In the genomic region with DNA sequence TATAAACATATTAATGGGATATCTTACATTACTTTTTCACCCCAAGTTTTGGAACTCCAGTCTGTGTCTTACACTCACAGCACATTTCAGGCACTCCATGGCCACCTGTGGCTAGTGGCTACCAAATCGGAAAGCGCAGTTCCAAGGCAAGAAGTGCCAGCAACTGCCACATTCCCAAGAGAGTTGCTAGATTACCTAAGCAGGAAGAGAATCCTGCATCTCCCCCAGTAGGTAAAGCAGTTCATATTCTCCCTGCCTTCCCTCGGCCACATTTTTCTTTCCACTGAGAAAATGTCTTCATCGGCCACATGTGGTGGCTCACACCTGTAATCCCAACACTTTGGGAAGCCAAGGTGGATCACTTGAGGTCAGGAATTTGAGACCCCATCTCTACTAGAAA, we compare ENCODE assay signal across 18 cellular contexts.
DNase-seq lines count a peak whose midpoint lies in the region; TF ChIP-seq lines count a peak whose summit lies in the region.
"Had no signal": no experiment of that assay in that cellular context is flagged by ENCODE, and none has a peak within 500 bp of the region (broad histone marks: within the 10 kb centered on the region; RNA-seq: fewer than 3 reads in every experiment).

No MANE protein-coding gene starts in this region.

- POLR2A ChIA-PET in RWPE1 (lab: Yijun Ruan, JAX; ENCODE audit: low non-redundant PET), result interaction anchor here (0.7 kb wide), 1 partner anchor 24 kb away, joined by 5 read pairs; no protein-coding TSS in a partner anchor

- H3K9me3 ChIP-seq in osteoblast (ENCODE audit: low read depth, low read length), result no peaks in the 10 kb centered on the region
- H3K9me3 ChIP-seq: SJSA1 had no signal

- H3K4me1 Mint-ChIP-seq in HFFc6 (ENCODE audit: low read depth), result peaks cover 18% of the 10 kb centered on the region
- peaks cover 16 to 25% of the 10 kb centered on the region in 2 donors for H3K4me1 Mint-ChIP-seq in immature natural killer cell
- H3K4me1 Mint-ChIP-seq: CD14-positive monocyte had no signal

- H3K9me3 Mint-ChIP-seq in HFFc6, result no peaks in the 10 kb centered on the region
- no peaks in the 10 kb centered on the region for H3K9me3 Mint-ChIP-seq in immature natural killer cell

- H3K79me2 ChIP-seq in osteoblast (ENCODE audit: insufficient read depth, low read length), result no peaks in the 10 kb centered on the region

- no peaks in the 10 kb centered on the region for H3K36me3 Mint-ChIP-seq in HFFc6 (ENCODE audit: low read depth)
- H3K36me3 Mint-ChIP-seq in immature natural killer cell, result peaks cover 0 to 3% (median 0%) of the 10 kb centered on the region in 3 donors
- H3K36me3 Mint-ChIP-seq: CD14-positive monocyte had no signal

- H3K27ac Mint-ChIP-seq in HFFc6, result peak overlapping the region; percentile 89
- H3K27ac Mint-ChIP-seq in immature natural killer cell, result peak overlapping the region in 1 of 6 donors; percentile 14
- H3K27ac Mint-ChIP-seq: GM23338 had no signal

- H3K27me3 Mint-ChIP-seq in HFFc6 (ENCODE audit: insufficient read depth), result no peaks in the 10 kb centered on the region
- peaks cover 0 to 2% (median 1%) of the 10 kb centered on the region in 3 donors for H3K27me3 Mint-ChIP-seq in immature natural killer cell (ENCODE audit: low read depth in 3 of 3)

- H4K20me1 ChIP-seq in osteoblast (ENCODE audit: insufficient read depth, low read length), result no peaks in the 10 kb centered on the region

- H2AFZ ChIP-seq in osteoblast (ENCODE audit: low read length), result no peak overlapping the region
- H2AFZ ChIP-seq: GM23338, PC-9 had no signal

- H3K4me3 Mint-ChIP-seq in HFFc6, result peak overlapping the region; percentile 86
- H3K4me3 Mint-ChIP-seq in immature natural killer cell, result no peak overlapping the region
- H3K4me3 Mint-ChIP-seq: CD14-positive monocyte, GM23338 had no signal

- TF ChIP-seq CTCF in HFFc6 (IDR thresholded peaks at IDR 0.05) (no peak), RWPE1 (conservative IDR thresholded peaks at IDR 0.05; ENCODE audit: low read depth) (no peak), epithelial cell of esophagus (IDR thresholded peaks at IDR 0.05; ENCODE audit: insufficient read depth, low read depth, low read length, missing control alignments) (no peak), osteoblast (IDR thresholded peaks at IDR 0.05; ENCODE audit: extremely low read depth, low read depth, low read length) (no peak)

- H3K27ac ChIP-seq in RWPE1, result peak overlapping the region; percentile 96
- H3K27ac ChIP-seq in osteoblast (ENCODE audit: low read depth, low read length), result no peak overlapping the region
- H3K27ac ChIP-seq: PC-9, SJSA1 had no signal

- H3K4me1 ChIP-seq in osteoblast (ENCODE audit: insufficient read depth, low read length), result peaks cover 19% of the 10 kb centered on the region
- H3K4me1 ChIP-seq: SJSA1 had no signal

- H3K4me2 ChIP-seq in osteoblast (ENCODE audit: insufficient read depth, low read length), result peak overlapping the region; percentile 76
- H3K4me2 ChIP-seq: GM23338, PC-9 had no signal

- CTCF ChIA-PET in RWPE1 (lab: Yijun Ruan, JAX), result no interaction called here

- no peaks in the 10 kb centered on the region for H3K27me3 ChIP-seq in osteoblast (ENCODE audit: insufficient read depth, low read length)
- H3K27me3 ChIP-seq: SJSA1 had no signal

- H3K4me3 ChIP-seq in epithelial cell of esophagus (ENCODE audit: low read length) (peak overlapping the region; percentile 34), osteoblast (ENCODE audit: insufficient read depth, low read length) (no peak overlapping the region)
- H3K4me3 ChIP-seq: GM23338, PC-9, SJSA1 had no signal

- DNase-seq in HFFc6, result no peak
- no peak for DNase-seq in RWPE1 (ENCODE audit: low spot score)
- peak; percentile 20 for DNase-seq in epithelial cell of esophagus (ENCODE audit: low read depth)
- no peak for DNase-seq in osteoblast (ENCODE audit: insufficient read length, low spot score, missing footprints)
- DNase-seq in RPMI8226, result no peak
- no peak for DNase-seq in activated T-cell treated with anti-CD3 and anti-CD28 coated beads, Interleukin-2, amount 50 U/mL, for 1 hour
- no peak for DNase-seq in immature natural killer cell
- DNase-seq in activated gamma-delta T cell treated with Interleukin-2 at 50 U/mL for 16 hours, result no peak
- DNase-seq: DND-41, NCI-H1105, NCI-H1694, NCI-H2081 treated with DMSO at 0.1 percent for 48 hours, NCI-H226, NCI-H524, PC-9 had no signal

- no peaks in the 10 kb centered on the region for H3K36me3 ChIP-seq in osteoblast (ENCODE audit: insufficient read depth, low read length)
- H3K36me3 ChIP-seq: SJSA1 had no signal
